ENCODE assay signal across 17 cellular contexts in genomic region chr7:157635148-157635500, GRCh38.
DNase-seq lines count a peak whose midpoint lies in the region; ATAC-seq and TF ChIP-seq lines count a peak whose summit lies in the region.
"Had no signal": no experiment of that assay in that cellular context is flagged by ENCODE, and none has a peak within 500 bp of the region (broad histone marks: within the 10 kb centered on the region; RNA-seq: fewer than 3 reads in every experiment).

No MANE protein-coding gene starts in this region.

- no peak overlapping the region for H3K4me3 Mint-ChIP-seq in natural killer cell treated with Interleukin-12 subunit alpha and Interleukin-12 subunit beta and Interleukin-15 and Interleukin-18, amount 100 ng/mL, for 72 hours
- H3K4me3 Mint-ChIP-seq in natural killer cell = no peak overlapping the region
- H3K4me3 Mint-ChIP-seq: CD8-positive, alpha-beta T cell; GM23338 had no signal

- H3K27ac ChIP-seq in upper lobe of right lung = no peak overlapping the region

- no peak overlapping the region for H3K4me3 ChIP-seq in upper lobe of right lung
- H3K4me3 ChIP-seq: GM23338 had no signal

- H3K36me3 ChIP-seq in upper lobe of right lung = no peaks in the 10 kb centered on the region
- H3K36me3 ChIP-seq: BE2C had no signal

- peaks cover 6% of the 10 kb centered on the region for H3K9me3 Mint-ChIP-seq in natural killer cell treated with Interleukin-12 subunit alpha and Interleukin-12 subunit beta and Interleukin-15 and Interleukin-18, amount 100 ng/mL, for 72 hours
- H3K9me3 Mint-ChIP-seq in natural killer cell = peaks cover 3 to 4% of the 10 kb centered on the region in 2 donors

- intact Hi-C loops in natural killer cell (cut with micrococcal nuclease) (no loop called here), upper lobe of right lung (cut with DNase I) (no loop called here)

- H3K27ac Mint-ChIP-seq in natural killer cell treated with Interleukin-12 subunit alpha and Interleukin-12 subunit beta and Interleukin-15 and Interleukin-18, amount 100 ng/mL, for 72 hours = no peak overlapping the region
- no peak overlapping the region for H3K27ac Mint-ChIP-seq in natural killer cell
- H3K27ac Mint-ChIP-seq: CD8-positive, alpha-beta T cell; GM23338 had no signal

- ATAC-seq in natural killer cell treated with Interleukin-12 subunit alpha and Interleukin-12 subunit beta and Interleukin-15 and Interleukin-18, amount 100 ng/mL, for 72 hours = no peak
- ATAC-seq in natural killer cell = no peak
- no peak for ATAC-seq in upper lobe of right lung
- ATAC-seq in HG03108 (IDR thresholded peaks at IDR 0.05; ENCODE audit: unreplicated experiment) = no peak
- ATAC-seq in HG02571 (IDR thresholded peaks at IDR 0.05; ENCODE audit: unreplicated experiment) = no peak
- ATAC-seq: CD8-positive, alpha-beta T cell; GM23338 had no signal

- peaks cover 32 to 36% of the 10 kb centered on the region in 2 donors for H3K27me3 Mint-ChIP-seq in natural killer cell treated with Interleukin-12 subunit alpha and Interleukin-12 subunit beta and Interleukin-15 and Interleukin-18, amount 100 ng/mL, for 72 hours
- H3K27me3 Mint-ChIP-seq in natural killer cell (ENCODE audit: low read depth in 2 of 2) = peaks cover 24 to 42% of the 10 kb centered on the region in 2 donors

- no peaks in the 10 kb centered on the region for H3K4me1 Mint-ChIP-seq in natural killer cell treated with Interleukin-12 subunit alpha and Interleukin-12 subunit beta and Interleukin-15 and Interleukin-18, amount 100 ng/mL, for 72 hours (ENCODE audit: low read depth in 2 of 2)
- H3K4me1 Mint-ChIP-seq in natural killer cell = no peaks in the 10 kb centered on the region
- H3K4me1 Mint-ChIP-seq: GM23338 had no signal

- H3K9me3 ChIP-seq in upper lobe of right lung = no peaks in the 10 kb centered on the region
- H3K9me3 ChIP-seq: BE2C had no signal

- DNase-seq in natural killer cell treated with Interleukin-12 subunit alpha and Interleukin-12 subunit beta and Interleukin-15 and Interleukin-18, amount 100 ng/mL, for 72 hours (ENCODE audit: low spot score) = peak; percentile 13
- no peak for DNase-seq in natural killer cell
- DNase-seq in SW480 (ENCODE audit: low spot score) = peak; percentile 95
- peak; percentile 40 for DNase-seq in left kidney (ENCODE audit: low read depth, low spot score)
- DNase-seq in upper lobe of right lung = peak; percentile 22
- DNase-seq in NOMO-1 (lab: John Stamatoyannopoulos, UW; ENCODE audit: unreplicated experiment in 2 of 2) = no peak
- DNase-seq: ACHN; BE2C; C1 segment of cervical spinal cord; Calu3; CD8-positive, alpha-beta T cell; DMS 273 treated with DMSO at 0.1 percent for 48 hours; HCEC 1CT; KG1 had no signal

- no peaks in the 10 kb centered on the region for H3K4me1 ChIP-seq in upper lobe of right lung
- H3K4me1 ChIP-seq: BE2C had no signal

- H3K27me3 ChIP-seq in upper lobe of right lung = no peaks in the 10 kb centered on the region

- H3K36me3 Mint-ChIP-seq in natural killer cell treated with Interleukin-12 subunit alpha and Interleukin-12 subunit beta and Interleukin-15 and Interleukin-18, amount 100 ng/mL, for 72 hours = peaks cover 4% of the 10 kb centered on the region
- H3K36me3 Mint-ChIP-seq in natural killer cell = no peaks in the 10 kb centered on the region
- H3K36me3 Mint-ChIP-seq: CD8-positive, alpha-beta T cell had no signal

- no peak for TF ChIP-seq CTCF in natural killer cell (IDR thresholded peaks at IDR 0.05)
- TF ChIP-seq CTCF in upper lobe of right lung (IDR thresholded peaks at IDR 0.05) = no peak

Comparison
In these comparisons a context has a peak if more than half of its experiments do, and no peak if none do; other contexts are left out.
1. DNase-seq: peak in natural killer cell treated with Interleukin-12 subunit alpha and Interleukin-12 subunit beta and Interleukin-15 and Interleukin-18, amount 100 ng/mL, for 72 hours (single experiment), SW480 (single experiment), left kidney (single experiment) and upper lobe of right lung (single experiment); none in natural killer cell (single experiment) and NOMO-1 (0 of 2).